9 cellular contexts compared by ENCODE assay signal in the genomic region with DNA sequence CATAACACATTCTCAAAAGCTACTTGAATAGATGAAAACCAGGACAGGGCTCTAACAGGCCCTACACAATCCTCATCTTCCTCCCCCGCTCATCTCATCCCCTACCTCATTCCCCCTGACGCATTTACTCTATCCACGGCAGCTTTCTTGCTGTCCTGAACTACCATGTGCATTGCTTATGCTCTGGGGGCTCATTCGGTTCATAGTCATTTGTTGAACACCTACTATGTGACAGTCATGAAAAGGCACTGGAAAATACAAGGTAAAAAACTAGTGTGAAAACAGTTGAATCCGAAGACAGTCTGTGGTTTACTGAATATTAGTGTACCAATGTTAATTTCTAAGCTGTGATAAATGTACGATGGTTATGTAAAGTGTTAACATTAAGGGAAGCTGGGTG. TPM values are rescaled to one million over a fixed set of nuclear protein-coding genes. Genes with fewer than 3 reads are reported as not detected.
A peak's percentile ranks its signal among the peaks of the same experiment; 100 is the strongest.
DNase-seq lines count a peak whose midpoint lies in the region; ATAC-seq, FAIRE-seq and TF ChIP-seq lines count a peak whose summit lies in the region.
"Had no signal": no experiment of that assay in that cellular context is flagged by ENCODE, and none has a peak within 500 bp of the region (broad histone marks: within the 10 kb centered on the region; RNA-seq: fewer than 3 reads in every experiment).

No MANE protein-coding gene starts in this region.

- peaks cover 7% of the 10 kb centered on the region for H3K36me3 ChIP-seq in HUES48 (ENCODE audit: control insufficient read depth, insufficient read depth, low read length)
- no peaks in the 10 kb centered on the region for H3K36me3 ChIP-seq in mammary epithelial cell (ENCODE audit: insufficient read depth, low read length)
- H3K36me3 ChIP-seq in mucosa of rectum (ENCODE audit: control insufficient read depth in 2 of 2, insufficient read depth in 2 of 2, low read length in 2 of 2), result peaks cover 0 to 2% of the 10 kb centered on the region in 2 donors

- no peak for TF ChIP-seq RAD21 in A549 (conservative IDR thresholded peaks at IDR 0.05 in 1 of 2, IDR thresholded peaks at IDR 0.05 in 1 of 2)

- no TSS peak for BruUV-seq in mammary epithelial cell (replicated peaks; lab: Mats Ljungman, UMichigan)

- no peaks in the 10 kb centered on the region for H4K20me1 ChIP-seq in mammary epithelial cell (ENCODE audit: insufficient read depth, low read length)

- H3K9ac ChIP-seq in HUES48 (ENCODE audit: low read depth, low read length) (no peak overlapping the region), mammary epithelial cell (ENCODE audit: insufficient read depth, low read length) (peak overlapping the region; percentile 62), mucosa of rectum (ENCODE audit: low read depth in 1 of 2, low read length in 2 of 2) (no peak overlapping the region)

- no peak for TF ChIP-seq EP300 in A549 (IDR thresholded peaks at IDR 0.05)

- H3K27me3 ChIP-seq in HUES48 (ENCODE audit: control insufficient read depth, insufficient read depth, low read length), result no peaks in the 10 kb centered on the region
- no peaks in the 10 kb centered on the region for H3K27me3 ChIP-seq in mammary epithelial cell (ENCODE audit: insufficient read depth, low read length)
- H3K27me3 ChIP-seq in mucosa of rectum (ENCODE audit: control insufficient read depth in 2 of 2, insufficient read depth in 2 of 2, low read length in 2 of 2), result no peaks in the 10 kb centered on the region

- POLR2A ChIA-PET in A549 (lab: Yijun Ruan, JAX), result interaction anchor here (1.0 to 1.7 kb wide), 2 partner anchors 10 to 181 kb away, joined by 5 to 9 read pairs; a partner anchor contains a TSS

- in situ Hi-C loops in mammary epithelial cell (cut with MboI; ENCODE audit: low sequenced_read_pairs in 2 of 2), result no loop called here

- peaks cover 45% of the 10 kb centered on the region for H3K79me2 ChIP-seq in mammary epithelial cell (ENCODE audit: insufficient read depth, low read length)

- ATAC-seq in A549 (no peak), HG03342 (IDR thresholded peaks at IDR 0.05; ENCODE audit: unreplicated experiment) (no peak), GM19351 (IDR thresholded peaks at IDR 0.05; ENCODE audit: unreplicated experiment) (no peak), HG02642 (IDR thresholded peaks at IDR 0.05; ENCODE audit: poor library complexity, unreplicated experiment) (no peak)

- no peak for TF ChIP-seq POLR2A in A549 (IDR thresholded peaks at IDR 0.05; ENCODE audit: low read length)

- 42% methylated on average over 6 of the region's 6 CpGs for WGBS in A549 (ENCODE audit: missing lambda C conversion rate)
- WGBS in mammary epithelial cell (ENCODE audit: low coverage, missing lambda C conversion rate), result 63% methylated on average over 6 of the region's 6 CpGs

- peak overlapping the region; percentile 66 for H3K4me3 ChIP-seq in A549
- H3K4me3 ChIP-seq in HUES48 (ENCODE audit: low read depth, low read length), result peak overlapping the region; percentile 84
- peak overlapping the region; percentile 84 to 97 (median 90) for H3K4me3 ChIP-seq in mammary epithelial cell (replicated peaks in 1 of 3; ENCODE audit: insufficient read depth in 1 of 3, low read depth in 2 of 3, low read length in 3 of 3)
- peak overlapping the region; percentile 90 to 93 for H3K4me3 ChIP-seq in mucosa of rectum (ENCODE audit: low read length in 2 of 2)

- H3K27ac ChIP-seq in A549, result peak overlapping the region; percentile 88 to 96
- H3K27ac ChIP-seq in HUES48 (ENCODE audit: low read depth, low read length), result no peak overlapping the region
- H3K27ac ChIP-seq in mammary epithelial cell (ENCODE audit: insufficient read depth, low read depth, low read length), result no peak overlapping the region
- H3K27ac ChIP-seq in mucosa of rectum (ENCODE audit: low read depth in 2 of 2, low read length in 2 of 2), result no peak overlapping the region

- FAIRE-seq in A549 (lab: Jason Lieb, UNC), result no peak

- intact Hi-C loops in mammary epithelial cell (cut with micrococcal nuclease), result no loop called here

- no peak for DNase-seq in A549 (ENCODE audit: low read depth in 1 of 2, low spot score in 1 of 2)
- no peak for DNase-seq in mammary epithelial cell
- no peak for DNase-seq in NCI-H128 (lab: John Stamatoyannopoulos, UW; ENCODE audit: unreplicated experiment)
- DNase-seq: hypothalamus had no signal

- H3K4me2 ChIP-seq in A549 (peak overlapping the region; percentile 99), mammary epithelial cell (ENCODE audit: insufficient read depth, low read depth, low read length) (peak overlapping the region; percentile 93)

- H3K9me3 ChIP-seq in A549 (no peaks in the 10 kb centered on the region), HUES48 (ENCODE audit: control insufficient read depth, insufficient read depth, low read length) (no peaks in the 10 kb centered on the region), mammary epithelial cell (replicated peaks; ENCODE audit: insufficient read depth, low read length) (no peaks in the 10 kb centered on the region), mucosa of rectum (ENCODE audit: control insufficient read depth in 2 of 2, low read length in 2 of 2) (no peaks in the 10 kb centered on the region)

- TF ChIP-seq CTCF in A549 (IDR thresholded peaks at IDR 0.05), result no peak
- no peak for TF ChIP-seq CTCF in mammary epithelial cell (conservative IDR thresholded peaks at IDR 0.05 in 1 of 2, IDR thresholded peaks at IDR 0.05 in 1 of 2; ENCODE audit: extremely low read depth in 1 of 2, insufficient read depth in 1 of 2, low read depth in 1 of 2, low read length in 2 of 2)

- dilution Hi-C loops in mammary epithelial cell (cut with HindIII; ENCODE audit: low sequenced_read_pairs), result no loop called here

- H2AFZ ChIP-seq in mammary epithelial cell (ENCODE audit: low read depth, low read length), result no peak overlapping the region

- CTCF ChIA-PET in A549 (lab: Yijun Ruan, JAX), result interaction anchor here (1.2 to 3.6 kb wide), 3 partner anchors 10 to 18 kb away, joined by 3 to 18 read pairs (median 7); no protein-coding TSS in a partner anchor
- CTCF ChIA-PET in mammary epithelial cell (lab: Charles Lee; ENCODE audit: low non-redundant PET), result interaction anchor here (0.6 kb wide), 1 partner anchor 167 kb away, joined by 3 read pairs; no protein-coding TSS in a partner anchor

- H3K4me1 ChIP-seq in A549 (peaks cover 23% of the 10 kb centered on the region), HUES48 (ENCODE audit: control insufficient read depth, insufficient read depth, low read length) (0 out of 2 replicates have a peak, but pooled peaks cover 10% of the 10 kb centered on the region), mammary epithelial cell (ENCODE audit: insufficient read depth, low read length) (peaks cover 22% of the 10 kb centered on the region), mucosa of rectum (ENCODE audit: control insufficient read depth in 2 of 2, insufficient read depth in 2 of 2, low read length in 2 of 2) (peaks cover 23 to 24% of the 10 kb centered on the region in 2 donors)

TF ChIP-seq in A549, 52 proteins besides CTCF, POLR2A, EP300 and RAD21 (continues in another document):
- TF ChIP-seq HOXA7 (CRISPR knock-in tag; IDR thresholded peaks at IDR 0.05) (no peak), RCOR1 (IDR thresholded peaks at IDR 0.05; ENCODE audit: low read depth, low read length) (no peak), JUN (IDR thresholded peaks at IDR 0.05) (no peak), EHF (CRISPR knock-in tag; IDR thresholded peaks at IDR 0.05) (no peak), POLR2AphosphoS2 (conservative IDR thresholded peaks at IDR 0.05; ENCODE audit: low read length) (no peak), HOXB13 (CRISPR knock-in tag; IDR thresholded peaks at IDR 0.05; ENCODE audit: low read depth) (no peak)
- TF ChIP-seq, protein P1, sequence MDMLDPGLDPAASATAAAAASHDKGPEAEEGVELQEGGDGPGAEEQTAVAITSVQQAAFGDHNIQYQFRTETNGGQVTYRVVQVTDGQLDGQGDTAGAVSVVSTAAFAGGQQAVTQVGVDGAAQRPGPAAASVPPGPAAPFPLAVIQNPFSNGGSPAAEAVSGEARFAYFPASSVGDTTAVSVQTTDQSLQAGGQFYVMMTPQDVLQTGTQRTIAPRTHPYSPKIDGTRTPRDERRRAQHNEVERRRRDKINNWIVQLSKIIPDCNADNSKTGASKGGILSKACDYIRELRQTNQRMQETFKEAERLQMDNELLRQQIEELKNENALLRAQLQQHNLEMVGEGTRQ (IDR thresholded peaks at IDR 0.05), result no peak
- TF ChIP-seq, protein P2, sequence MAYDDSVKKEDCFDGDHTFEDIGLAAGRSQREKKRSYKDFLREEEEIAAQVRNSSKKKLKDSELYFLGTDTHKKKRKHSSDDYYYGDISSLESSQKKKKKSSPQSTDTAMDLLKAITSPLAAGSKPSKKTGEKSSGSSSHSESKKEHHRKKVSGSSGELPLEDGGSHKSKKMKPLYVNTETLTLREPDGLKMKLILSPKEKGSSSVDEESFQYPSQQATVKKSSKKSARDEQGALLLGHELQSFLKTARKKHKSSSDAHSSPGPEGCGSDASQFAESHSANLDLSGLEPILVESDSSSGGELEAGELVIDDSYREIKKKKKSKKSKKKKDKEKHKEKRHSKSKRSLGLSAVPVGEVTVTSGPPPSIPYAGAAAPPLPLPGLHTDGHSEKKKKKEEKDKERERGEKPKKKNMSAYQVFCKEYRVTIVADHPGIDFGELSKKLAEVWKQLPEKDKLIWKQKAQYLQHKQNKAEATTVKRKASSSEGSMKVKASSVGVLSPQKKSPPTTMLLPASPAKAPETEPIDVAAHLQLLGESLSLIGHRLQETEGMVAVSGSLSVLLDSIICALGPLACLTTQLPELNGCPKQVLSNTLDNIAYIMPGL (CRISPR knock-in tag; IDR thresholded peaks at IDR 0.05; ENCODE audit: borderline replicate concordance), result no peak
- TF ChIP-seq, protein P3, sequence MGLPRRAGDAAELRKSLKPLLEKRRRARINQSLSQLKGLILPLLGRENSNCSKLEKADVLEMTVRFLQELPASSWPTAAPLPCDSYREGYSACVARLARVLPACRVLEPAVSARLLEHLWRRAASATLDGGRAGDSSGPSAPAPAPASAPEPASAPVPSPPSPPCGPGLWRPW (IDR thresholded peaks at IDR 0.05), result no peak

RNA-seq across cellular contexts. Expression of a gene that starts 0.8 kb away (rescaled TPM):
- polyA plus RNA-seq in A549 (2011; rRNA removed) (64.1 and 65.0 TPM in 2 replicates), A549 (2017; fragmentation: RNase III; extraction: RNeasy Plus Mini Kit Qiagen cat#74134 plus additional on column Dnase treatment) (51.6 to 55.6 TPM (median 55.0 TPM) in 3 replicates), mammary epithelial cell (47.6 TPM)
- polyA plus RNA-seq in A549 (2012; cell fraction: cytosol; rRNA removed), result 84.9 and 88.0 TPM in 2 replicates
- 65.5 and 70.2 TPM in 2 replicates for polyA plus RNA-seq in A549 (2012; cell fraction: nucleus; rRNA removed)
- 51.1 and 51.8 TPM in 2 replicates for polyA minus RNA-seq in A549 (2011; rRNA and poly(A)+ RNA removed)
- total RNA-seq in mammary epithelial cell, result 10 to 100 TPM; 36.9 to 38.0 TPM
- 35.1 TPM for polyA minus RNA-seq in mammary epithelial cell

RNA-seq across cellular contexts. Expression of a gene that starts 2.7 kb away (rescaled TPM):
- polyA plus RNA-seq in A549 (2011; rRNA removed) (55.0 and 71.8 TPM in 2 replicates), A549 (2017; fragmentation: RNase III; extraction: RNeasy Plus Mini Kit Qiagen cat#74134 plus additional on column Dnase treatment) (42.3 to 49.3 TPM (median 44.2 TPM) in 3 replicates), mammary epithelial cell (46.5 TPM)
- 70.2 and 70.5 TPM in 2 replicates for polyA plus RNA-seq in A549 (2012; cell fraction: cytosol; rRNA removed)
- 127 and 175 TPM in 2 replicates for polyA plus RNA-seq in A549 (2012; cell fraction: nucleus; rRNA removed)
- polyA minus RNA-seq in A549 (2011; rRNA and poly(A)+ RNA removed), result 84.2 and 127 TPM in 2 replicates
- total RNA-seq in mammary epithelial cell, result 10 to 100 TPM; 64.7 to 92.6 TPM
- 84.7 TPM for polyA minus RNA-seq in mammary epithelial cell

Comparison
In these comparisons a context has a peak if more than half of its experiments do, and no peak if none do; other contexts are left out.
1. H3K27ac ChIP-seq: peak in A549 (2 of 2); none in HUES48 (single experiment), mammary epithelial cell (single experiment) and mucosa of rectum (0 of 2).
2. Peak in every context shown above with its lines, with median percentiles within 50 percentile points of each other: H3K4me3 ChIP-seq.